In genomic region chr7:44148961-44149550, GRCh38 we compare ENCODE assay signal across 21 cellular contexts. TPM values are rescaled to one million over a fixed set of nuclear protein-coding genes. Genes with fewer than 3 reads are reported as not detected.
A peak's percentile ranks its signal among the peaks of the same experiment; 100 is the strongest.
DNase-seq lines count a peak whose midpoint lies in the region; ATAC-seq and TF ChIP-seq lines count a peak whose summit lies in the region.
"Had no signal": no experiment of that assay in that cellular context is flagged by ENCODE, and none has a peak within 500 bp of the region (broad histone marks: within the 10 kb centered on the region; RNA-seq: fewer than 3 reads in every experiment).

No MANE protein-coding gene starts in this region.

- H3K27me3 Mint-ChIP-seq in natural killer cell treated with Interleukin-12 subunit alpha and Interleukin-12 subunit beta and Interleukin-15 and Interleukin-18, amount 100 ng/mL, for 72 hours = peaks cover 0 to 3% of the 10 kb centered on the region in 2 donors
- peaks cover 0 to 6% of the 10 kb centered on the region in 2 donors for H3K27me3 Mint-ChIP-seq in natural killer cell (ENCODE audit: low read depth in 2 of 2)
- no peaks in the 10 kb centered on the region for H3K27me3 Mint-ChIP-seq in activated T-helper 17 cell treated with anti-CD3 and anti-CD28 coated beads, Interleukin-2, amount 50 U/mL, for 72 hours
- peaks cover 27% of the 10 kb centered on the region for H3K27me3 Mint-ChIP-seq in mesothelial cell of epicardium (ENCODE audit: low read depth)
- H3K27me3 Mint-ChIP-seq in activated CD4-positive, alpha-beta T cell treated with anti-CD3 and anti-CD28 coated beads, Interleukin-2, amount 10 ng/mL, durations not matched to agents 24 days and 14 days = peaks cover 10% of the 10 kb centered on the region

- no peaks in the 10 kb centered on the region for H3K9me3 Mint-ChIP-seq in natural killer cell treated with Interleukin-12 subunit alpha and Interleukin-12 subunit beta and Interleukin-15 and Interleukin-18, amount 100 ng/mL, for 72 hours
- H3K9me3 Mint-ChIP-seq in natural killer cell (no peaks in the 10 kb centered on the region), mesothelial cell of epicardium (no peaks in the 10 kb centered on the region)
- no peaks in the 10 kb centered on the region for H3K9me3 Mint-ChIP-seq in activated T-helper 17 cell treated with anti-CD3 and anti-CD28 coated beads, Interleukin-2, amount 50 U/mL, for 72 hours
- H3K9me3 Mint-ChIP-seq in activated CD4-positive, alpha-beta T cell treated with anti-CD3 and anti-CD28 coated beads, Interleukin-2, amount 10 ng/mL, durations not matched to agents 24 days and 14 days = no peaks in the 10 kb centered on the region
- H3K9me3 Mint-ChIP-seq: CD8-positive, alpha-beta memory T cell; HFFc6 had no signal

- peak; percentile 38 for DNase-seq in natural killer cell treated with Interleukin-12 subunit alpha and Interleukin-12 subunit beta and Interleukin-15 and Interleukin-18, amount 100 ng/mL, for 72 hours (ENCODE audit: low spot score)
- no peak for DNase-seq in natural killer cell
- no peak for DNase-seq in mesothelial cell of epicardium (ENCODE audit: low spot score in 2 of 2, unreplicated experiment in 2 of 2)
- no peak for DNase-seq in activated CD4-positive, alpha-beta T cell treated with anti-CD3 and anti-CD28 coated beads, Interleukin-2, amount 10 ng/mL, durations not matched to agents 24 days and 14 days
- DNase-seq in NCI-H446 treated with DMSO at 0.1 percent for 48 hours (lab: John Stamatoyannopoulos, UW) = no peak
- DNase-seq in activated T-cell treated with anti-CD3 and anti-CD28 coated beads, Interleukin-2, amount 50 U/mL, for 48 hours = no peak
- DNase-seq: CD8-positive, alpha-beta memory T cell; DMS79; HFFc6; NCI-H1436; NCI-H1930; NCI-H226; NCI-H526 treated with DMSO at 0.1 percent for 48 hours; Right ventricle myocardium superior had no signal

- intact Hi-C loops in natural killer cell (cut with micrococcal nuclease) = no loop called here
- intact Hi-C loops in activated CD4-positive, alpha-beta T cell treated with anti-CD3 and anti-CD28 coated beads, Interleukin-2, amount 10 ng/mL, durations not matched to agents 24 days and 14 days (cut with micrococcal nuclease) = no loop called here

- H3K36me3 Mint-ChIP-seq in natural killer cell treated with Interleukin-12 subunit alpha and Interleukin-12 subunit beta and Interleukin-15 and Interleukin-18, amount 100 ng/mL, for 72 hours = no peaks in the 10 kb centered on the region
- H3K36me3 Mint-ChIP-seq in natural killer cell = no peaks in the 10 kb centered on the region
- no peaks in the 10 kb centered on the region for H3K36me3 Mint-ChIP-seq in activated T-helper 17 cell treated with anti-CD3 and anti-CD28 coated beads, Interleukin-2, amount 50 U/mL, for 72 hours (ENCODE audit: low read depth)
- H3K36me3 Mint-ChIP-seq in mesothelial cell of epicardium = no peaks in the 10 kb centered on the region
- H3K36me3 Mint-ChIP-seq in activated CD4-positive, alpha-beta T cell treated with anti-CD3 and anti-CD28 coated beads, Interleukin-2, amount 10 ng/mL, durations not matched to agents 24 days and 14 days (ENCODE audit: low read depth) = no peaks in the 10 kb centered on the region
- H3K36me3 Mint-ChIP-seq: CD8-positive, alpha-beta memory T cell had no signal

- no peak overlapping the region for H3K4me3 Mint-ChIP-seq in natural killer cell treated with Interleukin-12 subunit alpha and Interleukin-12 subunit beta and Interleukin-15 and Interleukin-18, amount 100 ng/mL, for 72 hours
- H3K4me3 Mint-ChIP-seq in natural killer cell (no peak overlapping the region), mesothelial cell of epicardium (no peak overlapping the region)
- no peak overlapping the region for H3K4me3 Mint-ChIP-seq in activated T-helper 17 cell treated with anti-CD3 and anti-CD28 coated beads, Interleukin-2, amount 50 U/mL, for 72 hours
- no peak overlapping the region for H3K4me3 Mint-ChIP-seq in activated CD4-positive, alpha-beta T cell treated with anti-CD3 and anti-CD28 coated beads, Interleukin-2, amount 10 ng/mL, durations not matched to agents 24 days and 14 days
- H3K4me3 Mint-ChIP-seq: CD8-positive, alpha-beta memory T cell; HFFc6 had no signal

- no peaks in the 10 kb centered on the region for H3K4me1 Mint-ChIP-seq in natural killer cell treated with Interleukin-12 subunit alpha and Interleukin-12 subunit beta and Interleukin-15 and Interleukin-18, amount 100 ng/mL, for 72 hours (ENCODE audit: low read depth in 2 of 2)
- H3K4me1 Mint-ChIP-seq in natural killer cell = peaks cover 0 to 6% of the 10 kb centered on the region in 2 donors
- no peaks in the 10 kb centered on the region for H3K4me1 Mint-ChIP-seq in activated T-helper 17 cell treated with anti-CD3 and anti-CD28 coated beads, Interleukin-2, amount 50 U/mL, for 72 hours
- H3K4me1 Mint-ChIP-seq in mesothelial cell of epicardium = peaks cover 15% of the 10 kb centered on the region
- peaks cover 10% of the 10 kb centered on the region for H3K4me1 Mint-ChIP-seq in activated CD4-positive, alpha-beta T cell treated with anti-CD3 and anti-CD28 coated beads, Interleukin-2, amount 10 ng/mL, durations not matched to agents 24 days and 14 days

- no peak for ATAC-seq in natural killer cell treated with Interleukin-12 subunit alpha and Interleukin-12 subunit beta and Interleukin-15 and Interleukin-18, amount 100 ng/mL, for 72 hours
- no peak for ATAC-seq in natural killer cell
- no peak for ATAC-seq in activated T-helper 17 cell treated with anti-CD3 and anti-CD28 coated beads, Interleukin-2, amount 50 U/mL, for 72 hours (replicated peaks)
- no peak for ATAC-seq in GM21619 (IDR thresholded peaks at IDR 0.05; ENCODE audit: unreplicated experiment)

- TF ChIP-seq CTCF in natural killer cell (IDR thresholded peaks at IDR 0.05) (no peak), mesothelial cell of epicardium (IDR thresholded peaks at IDR 0.05; ENCODE audit: unreplicated experiment) (no peak)

- H3K27ac Mint-ChIP-seq in natural killer cell treated with Interleukin-12 subunit alpha and Interleukin-12 subunit beta and Interleukin-15 and Interleukin-18, amount 100 ng/mL, for 72 hours = no peak overlapping the region
- H3K27ac Mint-ChIP-seq in natural killer cell (no peak overlapping the region), mesothelial cell of epicardium (peak overlapping the region; percentile 51)
- H3K27ac Mint-ChIP-seq in activated T-helper 17 cell treated with anti-CD3 and anti-CD28 coated beads, Interleukin-2, amount 50 U/mL, for 72 hours = peak overlapping the region; percentile 74
- H3K27ac Mint-ChIP-seq in activated CD4-positive, alpha-beta T cell treated with anti-CD3 and anti-CD28 coated beads, Interleukin-2, amount 10 ng/mL, durations not matched to agents 24 days and 14 days = no peak overlapping the region
- H3K27ac Mint-ChIP-seq: CD8-positive, alpha-beta memory T cell; HFFc6 had no signal

RNA-seq across cellular contexts. Expression of gene MYL7, which starts 7.9 kb away (rescaled TPM):
- total RNA-seq in natural killer cell treated with Interleukin-12 subunit alpha and Interleukin-12 subunit beta and Interleukin-15 and Interleukin-18, amount 100 ng/mL, for 72 hours = not detected
- total RNA-seq in natural killer cell = not detected
- total RNA-seq in activated T-helper 17 cell treated with anti-CD3 and anti-CD28 coated beads, Interleukin-2, amount 50 U/mL, for 72 hours = not detected
- 11.4 to 14.3 TPM (median 12.5 TPM) in 3 replicates for total RNA-seq in mesothelial cell of epicardium
- not detected in 2 replicates for total RNA-seq in activated CD4-positive, alpha-beta T cell treated with anti-CD3 and anti-CD28 coated beads, Interleukin-2, amount 10 ng/mL, durations not matched to agents 24 days and 14 days
- total RNA-seq: A673; CD8-positive, alpha-beta memory T cell; H4; HT1080; MCF 10A; OCI-LY7 had no signal

RNA-seq across cellular contexts. Expression of gene POLD2, which starts 25.7 kb away (rescaled TPM):
- 100 to 1,000 TPM; 101 to 229 TPM for total RNA-seq in natural killer cell treated with Interleukin-12 subunit alpha and Interleukin-12 subunit beta and Interleukin-15 and Interleukin-18, amount 100 ng/mL, for 72 hours
- 10 to 100 TPM; 30.1 to 38.3 (median 38.1) TPM for total RNA-seq in natural killer cell
- total RNA-seq in activated T-helper 17 cell treated with anti-CD3 and anti-CD28 coated beads, Interleukin-2, amount 50 U/mL, for 72 hours = 100 to 1,000 TPM; 114 to 181 TPM
- 117 to 126 TPM (median 125 TPM) in 3 replicates for total RNA-seq in mesothelial cell of epicardium
- 259 and 286 TPM in 2 replicates for total RNA-seq in activated CD4-positive, alpha-beta T cell treated with anti-CD3 and anti-CD28 coated beads, Interleukin-2, amount 10 ng/mL, durations not matched to agents 24 days and 14 days

RNA-seq across cellular contexts. Expression of gene GCK, which starts 40.2 kb away (rescaled TPM):
- under 1 TPM in 1 of 2 donors, not detected in 1; 0.24 TPM for total RNA-seq in natural killer cell treated with Interleukin-12 subunit alpha and Interleukin-12 subunit beta and Interleukin-15 and Interleukin-18, amount 100 ng/mL, for 72 hours
- total RNA-seq in natural killer cell = not detected
- 1 to 10 TPM in 1 of 2 donors, under 1 TPM in 1; 0.58 to 1.2 TPM for total RNA-seq in activated T-helper 17 cell treated with anti-CD3 and anti-CD28 coated beads, Interleukin-2, amount 50 U/mL, for 72 hours
- 1.5 to 2.4 TPM (median 2.2 TPM) in 3 replicates for total RNA-seq in mesothelial cell of epicardium
- 1.7 and 2.0 TPM in 2 replicates for total RNA-seq in activated CD4-positive, alpha-beta T cell treated with anti-CD3 and anti-CD28 coated beads, Interleukin-2, amount 10 ng/mL, durations not matched to agents 24 days and 14 days
- total RNA-seq: A673, H4, HT1080, MCF 10A had no signal

RNA-seq across cellular contexts. Expression of gene AEBP1, which starts 44.9 kb away (rescaled TPM):
- total RNA-seq in natural killer cell treated with Interleukin-12 subunit alpha and Interleukin-12 subunit beta and Interleukin-15 and Interleukin-18, amount 100 ng/mL, for 72 hours = 1 to 10 TPM; 1.0 to 2.4 TPM
- total RNA-seq in natural killer cell (1 to 10 TPM; 3.3 to 9.0 (median 6.4) TPM), mesothelial cell of epicardium (94.3 to 96.8 TPM (median 95.2 TPM) in 3 replicates)
- 1 to 10 TPM; 1.2 to 5.3 TPM for total RNA-seq in activated T-helper 17 cell treated with anti-CD3 and anti-CD28 coated beads, Interleukin-2, amount 50 U/mL, for 72 hours
- 21.6 and 22.2 TPM in 2 replicates for total RNA-seq in activated CD4-positive, alpha-beta T cell treated with anti-CD3 and anti-CD28 coated beads, Interleukin-2, amount 10 ng/mL, durations not matched to agents 24 days and 14 days
- total RNA-seq: HT1080, MCF 10A had no signal

RNA-seq across cellular contexts. Expression of gene YKT6, which starts 51.7 kb away (rescaled TPM):
- total RNA-seq in natural killer cell treated with Interleukin-12 subunit alpha and Interleukin-12 subunit beta and Interleukin-15 and Interleukin-18, amount 100 ng/mL, for 72 hours = 10 to 100 TPM; 93.1 to 99.3 TPM
- total RNA-seq in natural killer cell (100 to 1,000 TPM in 1 of 3 donors, 10 to 100 TPM in 2; 72.4 to 107 (median 87.1) TPM), mesothelial cell of epicardium (80.6 to 85.0 TPM (median 83.7 TPM) in 3 replicates)
- total RNA-seq in activated T-helper 17 cell treated with anti-CD3 and anti-CD28 coated beads, Interleukin-2, amount 50 U/mL, for 72 hours = 10 to 100 TPM; 34.4 to 66.8 TPM
- 87.3 and 92.8 TPM in 2 replicates for total RNA-seq in activated CD4-positive, alpha-beta T cell treated with anti-CD3 and anti-CD28 coated beads, Interleukin-2, amount 10 ng/mL, durations not matched to agents 24 days and 14 days

Comparison
In these comparisons a context has a peak if more than half of its experiments do, and no peak if none do; other contexts are left out.
1. H3K27ac Mint-ChIP-seq: peak in activated T-helper 17 cell treated with anti-CD3 and anti-CD28 coated beads, Interleukin-2, amount 50 U/mL, for 72 hours (single experiment) and mesothelial cell of epicardium (single experiment); none in natural killer cell treated with Interleukin-12 subunit alpha and Interleukin-12 subunit beta and Interleukin-15 and Interleukin-18, amount 100 ng/mL, for 72 hours (0 of 2), natural killer cell (0 of 2) and activated CD4-positive, alpha-beta T cell treated with anti-CD3 and anti-CD28 coated beads, Interleukin-2, amount 10 ng/mL, durations not matched to agents 24 days and 14 days (single experiment).
2. RNA of gene MYL7, which starts 7.9 kb away (total RNA-seq): 11.4 to 14.3 TPM in mesothelial cell of epicardium; not detected in natural killer cell treated with Interleukin-12 subunit alpha and Interleukin-12 subunit beta and Interleukin-15 and Interleukin-18, amount 100 ng/mL, for 72 hours, not detected in natural killer cell, not detected in activated T-helper 17 cell treated with anti-CD3 and anti-CD28 coated beads, Interleukin-2, amount 50 U/mL, for 72 hours and not detected in activated CD4-positive, alpha-beta T cell treated with anti-CD3 and anti-CD28 coated beads, Interleukin-2, amount 10 ng/mL, durations not matched to agents 24 days and 14 days; every median in the first group is over 10 times any median in the second.